Comparison of ENCODE assay signal across 29 cellular contexts in genomic region chr22:20044495-20045151, GRCh38.
"Had no signal": no experiment of that assay in that cellular context is flagged by ENCODE, and none has a peak within 500 bp of the region (broad histone marks: within the 10 kb centered on the region; RNA-seq: fewer than 3 reads in every experiment).

No MANE protein-coding gene starts in this region.

- H3K27ac Mint-ChIP-seq: activated CD8-positive, alpha-beta T cell treated with anti-CD3 and anti-CD28 coated beads, Interleukin-2, amount 10 ng/mL, durations not matched to agents 7 days and 5 days; activated T-helper 2 cell treated with anti-CD3 and anti-CD28 coated beads, Interferon-gamma antibody, Interleukin-2, Interleukin-4, amounts not matched to agents 10 μg/mL and 5 μg/mL and 100 μg/mL, durations not matched to agents 14 hours and 24 hours and 36 hours; endodermal cell; mesothelial cell of epicardium; stimulated activated memory B cell treated with anti-CD40 and anti-IgM and Interleukin-4, amounts not matched to agents 10 μg/mL and 1 μg/mL and 100 μg/mL, for 72 hours had no signal

- H3K4me1 ChIP-seq: esophagus squamous epithelium, gastrocnemius medialis, pancreas, stomach, suprapubic skin, tibial nerve, vagina had no signal

- DNase-seq: activated CD4-positive, alpha-beta T cell treated with anti-CD3 and anti-CD28 coated beads for 1 hour; activated CD4-positive, alpha-beta T cell treated with anti-CD3 and anti-CD28 coated beads, Interleukin-2, amount 50 U/mL, for 1 hour; activated CD8-positive, alpha-beta T cell treated with anti-CD3 and anti-CD28 coated beads, Interleukin-2, amount 10 ng/mL, durations not matched to agents 7 days and 5 days; activated naive CD4-positive, alpha-beta T cell treated with Interleukin-2 at 50 U/mL for 16 hours; activated T-cell treated with anti-CD3 and anti-CD28 coated beads, Interleukin-2, amount 50 U/mL, for 1 hour; amygdala; cerebellar nuclear complex; endodermal cell; esophagus squamous epithelium; gastrocnemius medialis; head of caudate nucleus; natural killer cell; pancreas; small intestine; stimulated activated CD4-positive, alpha-beta T cell treated with anti-CD3 and anti-CD28 coated beads, Interleukin-2, amount 100 ng/mL, for 24 hours; stomach; T-helper 9 cell had no signal

- H3K36me3 Mint-ChIP-seq: natural killer cell had no signal

- H3K27ac ChIP-seq: coronary artery, esophagus squamous epithelium, gastrocnemius medialis, neutrophil, pancreas, stomach, suprapubic skin, tibial nerve, vagina had no signal

- H3K4me1 Mint-ChIP-seq: endodermal cell; mesothelial cell of epicardium; stimulated activated memory B cell treated with anti-CD40 and anti-IgM and Interleukin-4, amounts not matched to agents 10 μg/mL and 1 μg/mL and 100 μg/mL, for 72 hours had no signal

- H3K9me3 ChIP-seq: esophagus squamous epithelium, gastrocnemius medialis, pancreas, stomach, suprapubic skin, vagina had no signal

- H3K4me3 ChIP-seq: coronary artery, esophagus squamous epithelium, gastrocnemius medialis, lung, pancreas, stomach, suprapubic skin, tibial nerve, vagina had no signal

- ATAC-seq: activated CD8-positive, alpha-beta T cell treated with anti-CD3 and anti-CD28 coated beads, Interleukin-2, amount 10 ng/mL, durations not matched to agents 7 days and 5 days; gastrocnemius medialis; natural killer cell; pancreas; sciatic nerve; stimulated activated memory B cell treated with anti-CD40 and anti-IgM and Interleukin-4, amounts not matched to agents 10 μg/mL and 1 μg/mL and 100 μg/mL, for 72 hours had no signal

- H3K27me3 ChIP-seq: esophagus squamous epithelium, gastrocnemius medialis, neutrophil, pancreas, stomach, suprapubic skin, tibial nerve, vagina had no signal

- H3K9me3 Mint-ChIP-seq: natural killer cell had no signal

- H3K27me3 Mint-ChIP-seq: stimulated activated memory B cell treated with anti-CD40 and anti-IgM and Interleukin-4, amounts not matched to agents 10 μg/mL and 1 μg/mL and 100 μg/mL, for 72 hours had no signal

- FAIRE-seq: bronchial epithelial cell, keratinocyte, pancreas, small intestine had no signal

- H3K4me3 Mint-ChIP-seq: activated CD8-positive, alpha-beta T cell treated with anti-CD3 and anti-CD28 coated beads, Interleukin-2, amount 10 ng/mL, durations not matched to agents 7 days and 5 days; endodermal cell; mesothelial cell of epicardium; natural killer cell; stimulated activated memory B cell treated with anti-CD40 and anti-IgM and Interleukin-4, amounts not matched to agents 10 μg/mL and 1 μg/mL and 100 μg/mL, for 72 hours had no signal
